Comparison of ENCODE assay signal across 1 cellular context in the genomic region with DNA sequence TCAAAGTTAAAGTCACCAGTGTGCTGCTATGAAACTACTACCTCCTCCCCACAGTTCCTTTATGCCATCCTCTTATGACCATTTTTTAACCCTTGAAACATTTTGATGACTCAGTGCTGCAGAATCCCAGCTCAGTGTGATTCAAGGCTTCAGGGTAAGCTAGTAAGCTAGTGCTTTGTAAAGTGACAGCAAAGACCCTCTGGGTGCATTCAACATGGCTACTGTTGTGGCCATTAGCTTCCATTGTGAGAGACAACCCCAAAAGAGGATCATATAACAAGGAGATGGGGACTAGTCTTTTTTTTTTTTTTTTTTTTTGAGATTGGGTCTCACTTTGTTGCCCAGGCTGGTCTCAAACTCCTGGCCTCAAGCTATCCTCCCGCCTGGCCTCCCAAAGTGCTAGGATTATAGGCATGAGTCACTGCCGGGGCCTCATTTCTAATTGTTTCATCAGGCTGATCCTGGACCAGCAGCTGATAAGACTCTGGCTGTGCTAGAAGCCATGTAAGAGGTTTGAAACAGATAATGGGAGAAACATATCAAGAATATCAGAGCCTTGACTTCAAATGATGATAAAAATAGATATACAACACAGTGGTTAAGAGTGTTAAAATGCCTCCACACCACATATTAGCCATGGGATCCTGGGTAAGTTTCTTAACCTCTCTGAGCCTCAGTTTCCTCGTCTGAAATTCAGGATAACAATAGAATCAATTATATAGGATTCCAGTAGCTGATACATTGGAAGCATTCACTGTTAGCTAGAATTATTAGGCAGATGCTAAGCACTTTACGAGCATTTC.
TF ChIP-seq lines count a peak whose summit lies in the region.

No MANE protein-coding gene starts in this region.

TF ChIP-seq in K562, 482 proteins besides CTCF, POLR2A, EP300 and RAD21 (continued from another document and continues in another):
- TF ChIP-seq, protein P1, sequence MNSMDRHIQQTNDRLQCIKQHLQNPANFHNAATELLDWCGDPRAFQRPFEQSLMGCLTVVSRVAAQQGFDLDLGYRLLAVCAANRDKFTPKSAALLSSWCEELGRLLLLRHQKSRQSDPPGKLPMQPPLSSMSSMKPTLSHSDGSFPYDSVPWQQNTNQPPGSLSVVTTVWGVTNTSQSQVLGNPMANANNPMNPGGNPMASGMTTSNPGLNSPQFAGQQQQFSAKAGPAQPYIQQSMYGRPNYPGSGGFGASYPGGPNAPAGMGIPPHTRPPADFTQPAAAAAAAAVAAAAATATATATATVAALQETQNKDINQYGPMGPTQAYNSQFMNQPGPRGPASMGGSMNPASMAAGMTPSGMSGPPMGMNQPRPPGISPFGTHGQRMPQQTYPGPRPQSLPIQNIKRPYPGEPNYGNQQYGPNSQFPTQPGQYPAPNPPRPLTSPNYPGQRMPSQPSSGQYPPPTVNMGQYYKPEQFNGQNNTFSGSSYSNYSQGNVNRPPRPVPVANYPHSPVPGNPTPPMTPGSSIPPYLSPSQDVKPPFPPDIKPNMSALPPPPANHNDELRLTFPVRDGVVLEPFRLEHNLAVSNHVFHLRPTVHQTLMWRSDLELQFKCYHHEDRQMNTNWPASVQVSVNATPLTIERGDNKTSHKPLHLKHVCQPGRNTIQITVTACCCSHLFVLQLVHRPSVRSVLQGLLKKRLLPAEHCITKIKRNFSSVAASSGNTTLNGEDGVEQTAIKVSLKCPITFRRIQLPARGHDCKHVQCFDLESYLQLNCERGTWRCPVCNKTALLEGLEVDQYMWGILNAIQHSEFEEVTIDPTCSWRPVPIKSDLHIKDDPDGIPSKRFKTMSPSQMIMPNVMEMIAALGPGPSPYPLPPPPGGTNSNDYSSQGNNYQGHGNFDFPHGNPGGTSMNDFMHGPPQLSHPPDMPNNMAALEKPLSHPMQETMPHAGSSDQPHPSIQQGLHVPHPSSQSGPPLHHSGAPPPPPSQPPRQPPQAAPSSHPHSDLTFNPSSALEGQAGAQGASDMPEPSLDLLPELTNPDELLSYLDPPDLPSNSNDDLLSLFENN (IDR thresholded peaks at IDR 0.05; ENCODE audit: low read depth in 2 of 2, low read length in 2 of 2), result peak in 1 of 2 experiments; percentile 23; a peak in 1 of 4 replicates
- 0 out of 2 replicates have a peak, but pooled peaks have one; percentile 22 for TF ChIP-seq ELF2 (CRISPR knock-in tag; IDR thresholded peaks at IDR 0.05)
- peak; percentile 21; the same call in 1 of the 2 replicates for TF ChIP-seq NR2C1 (IDR thresholded peaks at IDR 0.05)
- peak; percentile 41; the same call in 1 of the 2 replicates for TF ChIP-seq NR2C1 (tag; IDR thresholded peaks at IDR 0.05)
- peak; percentile 95 for TF ChIP-seq NFRKB (IDR thresholded peaks at IDR 0.05; ENCODE audit: low read depth)
- TF ChIP-seq, protein P2, sequence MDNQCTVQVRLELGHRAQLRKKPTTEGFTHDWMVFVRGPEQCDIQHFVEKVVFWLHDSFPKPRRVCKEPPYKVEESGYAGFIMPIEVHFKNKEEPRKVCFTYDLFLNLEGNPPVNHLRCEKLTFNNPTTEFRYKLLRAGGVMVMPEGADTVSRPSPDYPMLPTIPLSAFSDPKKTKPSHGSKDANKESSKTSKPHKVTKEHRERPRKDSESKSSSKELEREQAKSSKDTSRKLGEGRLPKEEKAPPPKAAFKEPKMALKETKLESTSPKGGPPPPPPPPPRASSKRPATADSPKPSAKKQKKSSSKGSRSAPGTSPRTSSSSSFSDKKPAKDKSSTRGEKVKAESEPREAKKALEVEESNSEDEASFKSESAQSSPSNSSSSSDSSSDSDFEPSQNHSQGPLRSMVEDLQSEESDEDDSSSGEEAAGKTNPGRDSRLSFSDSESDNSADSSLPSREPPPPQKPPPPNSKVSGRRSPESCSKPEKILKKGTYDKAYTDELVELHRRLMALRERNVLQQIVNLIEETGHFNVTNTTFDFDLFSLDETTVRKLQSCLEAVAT (IDR thresholded peaks at IDR 0.05), result peak in 1 of 2 experiments; percentile 71; a peak in 2 of 4 replicates
- peak; percentile 34 for TF ChIP-seq TBP (optimal IDR thresholded peaks at IDR 0.05; ENCODE audit: low read depth, low read length)
- TF ChIP-seq ZNF347 (CRISPR knock-in tag; IDR thresholded peaks at IDR 0.05; ENCODE audit: low read depth), result no peak
- no peak for TF ChIP-seq CSDE1 (IDR thresholded peaks at IDR 0.05)
- TF ChIP-seq ZFP36 (IDR thresholded peaks at IDR 0.05; ENCODE audit: low read depth, low read length, partially characterized antibody), result no peak
- no peak for TF ChIP-seq HCFC1 (IDR thresholded peaks at IDR 0.05; ENCODE audit: low read depth, low read length)
- peak in 1 of 2 experiments; percentile 69; a peak in 2 of 3 replicates for TF ChIP-seq CBX3 (IDR thresholded peaks at IDR 0.05; ENCODE audit: borderline replicate concordance in 1 of 2, low read length in 2 of 2)
- 0 out of 2 replicates have a peak, but pooled peaks have one; percentile 31 for TF ChIP-seq ZNF140 (CRISPR knock-in tag; IDR thresholded peaks at IDR 0.05)
- peak; percentile 25 for TF ChIP-seq MEIS2 (IDR thresholded peaks at IDR 0.05; ENCODE audit: partially characterized antibody)
- no peak for TF ChIP-seq RBM22 (IDR thresholded peaks at IDR 0.05; ENCODE audit: low read depth, low read length, poor library complexity, severe bottlenecking)
- TF ChIP-seq, protein P3, sequence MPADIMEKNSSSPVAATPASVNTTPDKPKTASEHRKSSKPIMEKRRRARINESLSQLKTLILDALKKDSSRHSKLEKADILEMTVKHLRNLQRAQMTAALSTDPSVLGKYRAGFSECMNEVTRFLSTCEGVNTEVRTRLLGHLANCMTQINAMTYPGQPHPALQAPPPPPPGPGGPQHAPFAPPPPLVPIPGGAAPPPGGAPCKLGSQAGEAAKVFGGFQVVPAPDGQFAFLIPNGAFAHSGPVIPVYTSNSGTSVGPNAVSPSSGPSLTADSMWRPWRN (IDR thresholded peaks at IDR 0.05; ENCODE audit: low read depth), result peak; percentile 63
- TF ChIP-seq, protein P4, sequence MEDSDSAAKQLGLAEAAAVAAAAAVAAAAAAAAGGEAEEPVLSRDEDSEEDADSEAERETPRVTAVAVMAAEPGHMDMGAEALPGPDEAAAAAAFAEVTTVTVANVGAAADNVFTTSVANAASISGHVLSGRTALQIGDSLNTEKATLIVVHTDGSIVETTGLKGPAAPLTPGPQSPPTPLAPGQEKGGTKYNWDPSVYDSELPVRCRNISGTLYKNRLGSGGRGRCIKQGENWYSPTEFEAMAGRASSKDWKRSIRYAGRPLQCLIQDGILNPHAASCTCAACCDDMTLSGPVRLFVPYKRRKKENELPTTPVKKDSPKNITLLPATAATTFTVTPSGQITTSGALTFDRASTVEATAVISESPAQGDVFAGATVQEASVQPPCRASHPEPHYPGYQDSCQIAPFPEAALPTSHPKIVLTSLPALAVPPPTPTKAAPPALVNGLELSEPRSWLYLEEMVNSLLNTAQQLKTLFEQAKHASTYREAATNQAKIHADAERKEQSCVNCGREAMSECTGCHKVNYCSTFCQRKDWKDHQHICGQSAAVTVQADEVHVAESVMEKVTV (CRISPR knock-in tag; IDR thresholded peaks at IDR 0.05), result 0 out of 2 replicates have a peak, but pooled peaks have one; percentile 13
- peak; percentile 63; the same call in 1 of the 2 replicates for TF ChIP-seq ZNF121 (CRISPR knock-in tag; conservative IDR thresholded peaks at IDR 0.05)
- TF ChIP-seq, protein P5, sequence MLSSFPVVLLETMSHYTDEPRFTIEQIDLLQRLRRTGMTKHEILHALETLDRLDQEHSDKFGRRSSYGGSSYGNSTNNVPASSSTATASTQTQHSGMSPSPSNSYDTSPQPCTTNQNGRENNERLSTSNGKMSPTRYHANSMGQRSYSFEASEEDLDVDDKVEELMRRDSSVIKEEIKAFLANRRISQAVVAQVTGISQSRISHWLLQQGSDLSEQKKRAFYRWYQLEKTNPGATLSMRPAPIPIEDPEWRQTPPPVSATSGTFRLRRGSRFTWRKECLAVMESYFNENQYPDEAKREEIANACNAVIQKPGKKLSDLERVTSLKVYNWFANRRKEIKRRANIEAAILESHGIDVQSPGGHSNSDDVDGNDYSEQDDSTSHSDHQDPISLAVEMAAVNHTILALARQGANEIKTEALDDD (IDR thresholded peaks at IDR 0.05), result no peak
- peak; percentile 79 for TF ChIP-seq BACH1 (tag; IDR thresholded peaks at IDR 0.05)
- peak; percentile 73 for TF ChIP-seq ZNF41 (CRISPR knock-in tag; conservative IDR thresholded peaks at IDR 0.05)
- TF ChIP-seq KDM1A (IDR thresholded peaks at IDR 0.05), result peak in 1 of 2 experiments; percentile 72; a peak in 2 of 4 replicates
- peak; percentile 70 for TF ChIP-seq HDAC3 (IDR thresholded peaks at IDR 0.05; ENCODE audit: borderline replicate concordance, partially characterized antibody)
- peak; percentile 77; the same call in 1 of the 2 replicates for TF ChIP-seq KLF6 (CRISPR knock-in tag; IDR thresholded peaks at IDR 0.05; ENCODE audit: borderline replicate concordance)
- no peak for TF ChIP-seq NCOA6 (IDR thresholded peaks at IDR 0.05)
- TF ChIP-seq SMARCE1 (IDR thresholded peaks at IDR 0.05), result peak; percentile 96
- peak; percentile 69; the same call in 1 of the 2 replicates for TF ChIP-seq JUNB (CRISPR knock-in tag; conservative IDR thresholded peaks at IDR 0.05)
- TF ChIP-seq TEAD2 (tag; IDR thresholded peaks at IDR 0.05), result peak; percentile 47; the same call in 1 of the 2 replicates
- no peak for TF ChIP-seq ZNF57 (CRISPR knock-in tag; IDR thresholded peaks at IDR 0.05)
- no peak for TF ChIP-seq CBX2 (IDR thresholded peaks at IDR 0.05; ENCODE audit: insufficient read depth, low read length, poor library complexity, severe bottlenecking)
- no peak for TF ChIP-seq KAT8 (IDR thresholded peaks at IDR 0.05; ENCODE audit: low read depth)
- peak; percentile 75 for TF ChIP-seq ZNF311 (CRISPR knock-in tag; IDR thresholded peaks at IDR 0.05)
- peak; percentile 47; the same call in 1 of the 2 replicates for TF ChIP-seq GATA2 (CRISPR knock-in tag; IDR thresholded peaks at IDR 0.05)
- peak in 1 of 2 experiments; percentile 94; a peak in 2 of 4 replicates for TF ChIP-seq RCOR1 (IDR thresholded peaks at IDR 0.05; ENCODE audit: borderline replicate concordance in 1 of 2, low read depth in 2 of 2, low read length in 2 of 2)
- TF ChIP-seq, protein P6, sequence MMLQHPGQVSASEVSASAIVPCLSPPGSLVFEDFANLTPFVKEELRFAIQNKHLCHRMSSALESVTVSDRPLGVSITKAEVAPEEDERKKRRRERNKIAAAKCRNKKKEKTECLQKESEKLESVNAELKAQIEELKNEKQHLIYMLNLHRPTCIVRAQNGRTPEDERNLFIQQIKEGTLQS (IDR thresholded peaks at IDR 0.05), result peak; percentile 98
- TF ChIP-seq, protein P6 (CRISPR knock-in tag; conservative IDR thresholded peaks at IDR 0.05), result peak; percentile 83; the same call in 1 of the 2 replicates
- TF ChIP-seq KLF10 (CRISPR knock-in tag; IDR thresholded peaks at IDR 0.05), result no peak
- no peak for TF ChIP-seq U2AF1 (optimal IDR thresholded peaks at IDR 0.05; ENCODE audit: low read depth, low read length)
- TF ChIP-seq ZNF584 (CRISPR knock-in tag; IDR thresholded peaks at IDR 0.05; ENCODE audit: low read depth), result peak; percentile 75; the same call in 1 of the 2 replicates
- 0 out of 2 replicates have a peak, but pooled peaks have one; percentile 60 for TF ChIP-seq ZNF583 (CRISPR knock-in tag; IDR thresholded peaks at IDR 0.05)
- TF ChIP-seq CHCHD3 (CRISPR knock-in tag; IDR thresholded peaks at IDR 0.05), result no peak
- TF ChIP-seq, protein P7, sequence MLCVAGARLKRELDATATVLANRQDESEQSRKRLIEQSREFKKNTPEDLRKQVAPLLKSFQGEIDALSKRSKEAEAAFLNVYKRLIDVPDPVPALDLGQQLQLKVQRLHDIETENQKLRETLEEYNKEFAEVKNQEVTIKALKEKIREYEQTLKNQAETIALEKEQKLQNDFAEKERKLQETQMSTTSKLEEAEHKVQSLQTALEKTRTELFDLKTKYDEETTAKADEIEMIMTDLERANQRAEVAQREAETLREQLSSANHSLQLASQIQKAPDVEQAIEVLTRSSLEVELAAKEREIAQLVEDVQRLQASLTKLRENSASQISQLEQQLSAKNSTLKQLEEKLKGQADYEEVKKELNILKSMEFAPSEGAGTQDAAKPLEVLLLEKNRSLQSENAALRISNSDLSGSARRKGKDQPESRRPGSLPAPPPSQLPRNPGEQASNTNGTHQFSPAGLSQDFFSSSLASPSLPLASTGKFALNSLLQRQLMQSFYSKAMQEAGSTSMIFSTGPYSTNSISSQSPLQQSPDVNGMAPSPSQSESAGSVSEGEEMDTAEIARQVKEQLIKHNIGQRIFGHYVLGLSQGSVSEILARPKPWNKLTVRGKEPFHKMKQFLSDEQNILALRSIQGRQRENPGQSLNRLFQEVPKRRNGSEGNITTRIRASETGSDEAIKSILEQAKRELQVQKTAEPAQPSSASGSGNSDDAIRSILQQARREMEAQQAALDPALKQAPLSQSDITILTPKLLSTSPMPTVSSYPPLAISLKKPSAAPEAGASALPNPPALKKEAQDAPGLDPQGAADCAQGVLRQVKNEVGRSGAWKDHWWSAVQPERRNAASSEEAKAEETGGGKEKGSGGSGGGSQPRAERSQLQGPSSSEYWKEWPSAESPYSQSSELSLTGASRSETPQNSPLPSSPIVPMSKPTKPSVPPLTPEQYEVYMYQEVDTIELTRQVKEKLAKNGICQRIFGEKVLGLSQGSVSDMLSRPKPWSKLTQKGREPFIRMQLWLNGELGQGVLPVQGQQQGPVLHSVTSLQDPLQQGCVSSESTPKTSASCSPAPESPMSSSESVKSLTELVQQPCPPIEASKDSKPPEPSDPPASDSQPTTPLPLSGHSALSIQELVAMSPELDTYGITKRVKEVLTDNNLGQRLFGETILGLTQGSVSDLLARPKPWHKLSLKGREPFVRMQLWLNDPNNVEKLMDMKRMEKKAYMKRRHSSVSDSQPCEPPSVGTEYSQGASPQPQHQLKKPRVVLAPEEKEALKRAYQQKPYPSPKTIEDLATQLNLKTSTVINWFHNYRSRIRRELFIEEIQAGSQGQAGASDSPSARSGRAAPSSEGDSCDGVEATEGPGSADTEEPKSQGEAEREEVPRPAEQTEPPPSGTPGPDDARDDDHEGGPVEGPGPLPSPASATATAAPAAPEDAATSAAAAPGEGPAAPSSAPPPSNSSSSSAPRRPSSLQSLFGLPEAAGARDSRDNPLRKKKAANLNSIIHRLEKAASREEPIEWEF (CRISPR knock-in tag; IDR thresholded peaks at IDR 0.05), result no peak
- TF ChIP-seq ZNF695 (CRISPR knock-in tag; IDR thresholded peaks at IDR 0.05), result no peak
- TF ChIP-seq CEBPG (CRISPR knock-in tag; IDR thresholded peaks at IDR 0.05), result peak; percentile 97
- TF ChIP-seq CEBPG (tag; conservative IDR thresholded peaks at IDR 0.05 in 1 of 2, IDR thresholded peaks at IDR 0.05 in 1 of 2), result peak; percentile 86 to 96
- TF ChIP-seq HDAC8 (tag; IDR thresholded peaks at IDR 0.05), result peak; percentile 94
- TF ChIP-seq, protein P8, sequence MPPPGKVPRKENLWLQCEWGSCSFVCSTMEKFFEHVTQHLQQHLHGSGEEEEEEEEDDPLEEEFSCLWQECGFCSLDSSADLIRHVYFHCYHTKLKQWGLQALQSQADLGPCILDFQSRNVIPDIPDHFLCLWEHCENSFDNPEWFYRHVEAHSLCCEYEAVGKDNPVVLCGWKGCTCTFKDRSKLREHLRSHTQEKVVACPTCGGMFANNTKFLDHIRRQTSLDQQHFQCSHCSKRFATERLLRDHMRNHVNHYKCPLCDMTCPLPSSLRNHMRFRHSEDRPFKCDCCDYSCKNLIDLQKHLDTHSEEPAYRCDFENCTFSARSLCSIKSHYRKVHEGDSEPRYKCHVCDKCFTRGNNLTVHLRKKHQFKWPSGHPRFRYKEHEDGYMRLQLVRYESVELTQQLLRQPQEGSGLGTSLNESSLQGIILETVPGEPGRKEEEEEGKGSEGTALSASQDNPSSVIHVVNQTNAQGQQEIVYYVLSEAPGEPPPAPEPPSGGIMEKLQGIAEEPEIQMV (tag; conservative IDR thresholded peaks at IDR 0.05; ENCODE audit: low read depth), result peak; percentile 56; the same call in 1 of the 2 replicates
- TF ChIP-seq ZNF263 (CRISPR knock-in tag; IDR thresholded peaks at IDR 0.05; ENCODE audit: borderline replicate concordance), result peak; percentile 43; the same call in 1 of the 2 replicates
